ENCODE assay signal across 1 cellular context in genomic region chr9:83920469-83920941, GRCh38.
TF ChIP-seq lines count a peak whose summit lies in the region.

No MANE protein-coding gene starts in this region.

TF ChIP-seq in HepG2, 621 proteins besides CTCF, POLR2A, EP300 and RAD21 (continued from another document and continues in another):
- no peak for TF ChIP-seq BRF2 (CRISPR knock-in tag; IDR thresholded peaks at IDR 0.05)
- no peak for TF ChIP-seq ZNF414 (CRISPR knock-in tag; IDR thresholded peaks at IDR 0.05)
- no peak for TF ChIP-seq AHR (CRISPR knock-in tag; IDR thresholded peaks at IDR 0.05)
- no peak for TF ChIP-seq MATR3 (CRISPR knock-in tag; IDR thresholded peaks at IDR 0.05)
- TF ChIP-seq TBX3 (IDR thresholded peaks at IDR 0.05; ENCODE audit: borderline replicate concordance): peak; percentile 51; the same call in 1 of the 2 replicates
- no peak for TF ChIP-seq ZNF776 (CRISPR knock-in tag; IDR thresholded peaks at IDR 0.05)
- TF ChIP-seq PBX3 (CRISPR knock-in tag; IDR thresholded peaks at IDR 0.05; ENCODE audit: borderline replicate concordance): no peak; the same call in 1 of the 2 replicates
- no peak for TF ChIP-seq SOX5 (CRISPR knock-in tag; IDR thresholded peaks at IDR 0.05; ENCODE audit: borderline replicate concordance)
- TF ChIP-seq ZNF235 (CRISPR knock-in tag; IDR thresholded peaks at IDR 0.05; ENCODE audit: borderline replicate concordance): no peak
- no peak for TF ChIP-seq ISX (CRISPR knock-in tag; conservative IDR thresholded peaks at IDR 0.05)
- TF ChIP-seq ZBTB49 (CRISPR knock-in tag; IDR thresholded peaks at IDR 0.05; ENCODE audit: borderline replicate concordance): no peak
- no peak for TF ChIP-seq ZNF3 (CRISPR knock-in tag; IDR thresholded peaks at IDR 0.05)
- TF ChIP-seq STAT6 (CRISPR knock-in tag; IDR thresholded peaks at IDR 0.05; ENCODE audit: borderline replicate concordance): no peak
- TF ChIP-seq ATAD3A (CRISPR knock-in tag; IDR thresholded peaks at IDR 0.05): no peak
- no peak for TF ChIP-seq ZNF180 (CRISPR knock-in tag; IDR thresholded peaks at IDR 0.05; ENCODE audit: borderline replicate concordance, low read depth)
- no peak for TF ChIP-seq RCOR2 (CRISPR knock-in tag; IDR thresholded peaks at IDR 0.05)
- no peak for TF ChIP-seq ZFP36 (IDR thresholded peaks at IDR 0.05; ENCODE audit: borderline replicate concordance, low read depth, low read length, partially characterized antibody)
- no peak for TF ChIP-seq HNRNPH1 (optimal IDR thresholded peaks at IDR 0.05; ENCODE audit: low read depth, low read length)
- no peak for TF ChIP-seq SAP130 (CRISPR knock-in tag; IDR thresholded peaks at IDR 0.05; ENCODE audit: low read depth)
- no peak for TF ChIP-seq SIX4 (CRISPR knock-in tag; IDR thresholded peaks at IDR 0.05)
- TF ChIP-seq PLRG1 (conservative IDR thresholded peaks at IDR 0.05): no peak
- TF ChIP-seq ZSCAN9 (CRISPR knock-in tag; IDR thresholded peaks at IDR 0.05; ENCODE audit: borderline replicate concordance): no peak
- TF ChIP-seq HNF4G (IDR thresholded peaks at IDR 0.05; ENCODE audit: borderline replicate concordance, low read depth, low read length): no peak
- TF ChIP-seq HNF4G (CRISPR knock-in tag; IDR thresholded peaks at IDR 0.05; ENCODE audit: borderline replicate concordance, low read depth): no peak
- no peak for TF ChIP-seq ZNF460 (CRISPR knock-in tag; IDR thresholded peaks at IDR 0.05; ENCODE audit: borderline replicate concordance)
- no peak for TF ChIP-seq ATRX (CRISPR knock-in tag; IDR thresholded peaks at IDR 0.05; ENCODE audit: borderline replicate concordance)
- no peak for TF ChIP-seq IRF9 (CRISPR knock-in tag; IDR thresholded peaks at IDR 0.05; ENCODE audit: borderline replicate concordance)
- TF ChIP-seq FOXO1 (CRISPR knock-in tag; IDR thresholded peaks at IDR 0.05): no peak
- no peak for TF ChIP-seq ZNF263 (CRISPR knock-in tag; IDR thresholded peaks at IDR 0.05)
- TF ChIP-seq ZNF354B (CRISPR knock-in tag; IDR thresholded peaks at IDR 0.05): no peak
- no peak for TF ChIP-seq ZNF543 (CRISPR knock-in tag; IDR thresholded peaks at IDR 0.05)
- TF ChIP-seq E2F1 (CRISPR knock-in tag; IDR thresholded peaks at IDR 0.05): no peak
- no peak for TF ChIP-seq ZNF672 (CRISPR knock-in tag; IDR thresholded peaks at IDR 0.05)
- TF ChIP-seq GABPA (IDR thresholded peaks at IDR 0.05; ENCODE audit: low read depth, low read length): no peak
- no peak for TF ChIP-seq GABPA (CRISPR knock-in tag; IDR thresholded peaks at IDR 0.05; ENCODE audit: low read depth)
- TF ChIP-seq ZNF143 (CRISPR knock-in tag; IDR thresholded peaks at IDR 0.05): peak; percentile 52
- TF ChIP-seq RFX3 (CRISPR knock-in tag; IDR thresholded peaks at IDR 0.05): no peak
- no peak for TF ChIP-seq ZNF513 (CRISPR knock-in tag; conservative IDR thresholded peaks at IDR 0.05)
- no peak for TF ChIP-seq GRHL1 (CRISPR knock-in tag; conservative IDR thresholded peaks at IDR 0.05)
- TF ChIP-seq HNRNPL (IDR thresholded peaks at IDR 0.05; ENCODE audit: low read depth, low read length): no peak
- TF ChIP-seq SRF (IDR thresholded peaks at IDR 0.05; ENCODE audit: low read depth, low read length): 0 out of 2 replicates have a peak, but pooled peaks have one; percentile 2
- no peak for TF ChIP-seq PATZ1 (CRISPR knock-in tag; IDR thresholded peaks at IDR 0.05)
- TF ChIP-seq YEATS2 (CRISPR knock-in tag; IDR thresholded peaks at IDR 0.05; ENCODE audit: borderline replicate concordance): no peak
- no peak for TF ChIP-seq ZNF724P (CRISPR knock-in tag; IDR thresholded peaks at IDR 0.05; ENCODE audit: borderline replicate concordance)
- no peak for TF ChIP-seq ZNF761 (CRISPR knock-in tag; conservative IDR thresholded peaks at IDR 0.05)
- no peak for TF ChIP-seq ZNF674 (CRISPR knock-in tag; IDR thresholded peaks at IDR 0.05; ENCODE audit: low read depth)
- no peak for TF ChIP-seq ZNF224 (CRISPR knock-in tag; IDR thresholded peaks at IDR 0.05)
- TF ChIP-seq STAG1 (CRISPR knock-in tag; IDR thresholded peaks at IDR 0.05): peak; percentile 50
- no peak for TF ChIP-seq ZNF7 (CRISPR knock-in tag; IDR thresholded peaks at IDR 0.05)
- TF ChIP-seq MYPOP (CRISPR knock-in tag; IDR thresholded peaks at IDR 0.05): no peak; the same call in 1 of the 2 replicates
